In genomic region chrX:97446298-97446882, GRCh38 we compare ENCODE assay signal across 1 cellular context.
TF ChIP-seq lines count a peak whose summit lies in the region.

No MANE protein-coding gene starts in this region.

TF ChIP-seq in GM23338, 12 proteins besides CTCF, POLR2A, EP300 and RAD21 (continued from another document):
- TF ChIP-seq CREB1 (CRISPR knock-in tag; IDR thresholded peaks at IDR 0.05; ENCODE audit: low read depth) (no peak), POLR2AphosphoS5 (IDR thresholded peaks at IDR 0.05; ENCODE audit: low read depth) (no peak), REST (IDR thresholded peaks at IDR 0.05; ENCODE audit: unreplicated experiment) (no peak), EZH2phosphoT487 (IDR thresholded peaks at IDR 0.05; ENCODE audit: unreplicated experiment) (no peak), STAT1 (IDR thresholded peaks at IDR 0.05; ENCODE audit: unreplicated experiment) (no peak), EZH2 (IDR thresholded peaks at IDR 0.05; ENCODE audit: low read depth, unreplicated experiment) (no peak), NANOG (IDR thresholded peaks at IDR 0.05; ENCODE audit: borderline replicate concordance) (no peak), JUNB (IDR thresholded peaks at IDR 0.05; ENCODE audit: unreplicated experiment) (no peak), ZNF331 (CRISPR knock-in tag; IDR thresholded peaks at IDR 0.05; ENCODE audit: low read depth) (no peak), ZNF114 (CRISPR knock-in tag; IDR thresholded peaks at IDR 0.05) (no peak), ETS1 (IDR thresholded peaks at IDR 0.05) (no peak)
